In the genomic region with DNA sequence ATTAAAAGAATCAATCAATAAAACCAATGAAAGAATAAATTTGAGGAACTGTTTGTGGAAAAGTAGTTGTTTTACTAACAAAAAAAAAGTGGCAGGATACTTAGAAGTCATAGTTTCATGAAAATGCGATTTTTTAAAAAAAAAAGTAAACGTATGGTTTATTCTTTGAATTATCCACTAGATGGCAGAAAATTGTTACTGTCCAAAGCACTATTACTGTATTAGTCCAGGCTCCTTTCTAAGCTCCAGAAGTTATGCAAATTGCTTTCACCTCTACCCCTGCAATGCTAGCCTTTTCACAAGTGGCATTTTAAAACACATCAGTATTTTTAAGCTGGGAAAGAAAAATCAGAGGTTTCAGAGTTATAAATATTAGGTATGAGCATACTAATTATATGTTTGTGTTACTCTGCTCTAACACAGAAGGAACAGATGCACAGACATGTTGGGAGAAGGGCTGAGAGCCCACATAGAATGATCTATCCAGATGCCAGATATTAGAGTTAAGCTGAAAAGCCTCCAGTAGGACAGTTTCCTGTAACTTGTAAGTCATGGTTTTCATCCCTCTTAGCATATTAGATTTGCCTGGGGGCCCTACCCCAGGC, we compare ENCODE assay signal across 8 cellular contexts.
DNase-seq lines count a peak whose midpoint lies in the region; ATAC-seq and TF ChIP-seq lines count a peak whose summit lies in the region.

No MANE protein-coding gene starts in this region.

- H3K4me3 ChIP-seq in AG09309 (ENCODE audit: control insufficient read depth, low read depth, low read length) (no peak overlapping the region), testis (no peak overlapping the region)

- intact Hi-C loops in testis (cut with DNase I; ENCODE audit: low total_unique reads), result no loop called here

- peak; percentile 4 for DNase-seq in AG09309 (ENCODE audit: low read depth)
- DNase-seq in NCI-H1105 treated with DMSO at 0.1 percent for 48 hours (lab: John Stamatoyannopoulos, UW), result peak; percentile 76
- DNase-seq in SW480 (ENCODE audit: low spot score), result peak; percentile 57
- peak; percentile 26 for DNase-seq in globus pallidus (ENCODE audit: low spot score)
- DNase-seq in testis, result no peak
- no peak for DNase-seq in stimulated activated CD4-positive, alpha-beta T cell treated with anti-CD3 and anti-CD28 coated beads, Interleukin-1b, Interleukin-23, amount 100 ng/mL, for 48 hours

- ATAC-seq in GM18505 (IDR thresholded peaks at IDR 0.05; ENCODE audit: unreplicated experiment) (peak; percentile 91), HG02840 (IDR thresholded peaks at IDR 0.05; ENCODE audit: low FRiP score, unreplicated experiment) (peak; percentile 94)

- TF ChIP-seq POLR2A in GM18505 (IDR thresholded peaks at IDR 0.05; ENCODE audit: borderline replicate concordance, extremely low read depth, insufficient read depth, insufficient read length) (no peak), testis (IDR thresholded peaks at IDR 0.05) (no peak)

- H3K9me3 ChIP-seq in testis, result no peaks in the 10 kb centered on the region

- TF ChIP-seq CTCF in AG09309 (IDR thresholded peaks at IDR 0.05; ENCODE audit: control insufficient read depth, insufficient read depth, low read depth, low read length, missing control alignments), result peak; percentile 27
- TF ChIP-seq CTCF in testis (IDR thresholded peaks at IDR 0.05), result peak; percentile 33 to 49 (median 39)

- peaks cover 5% of the 10 kb centered on the region for H3K4me1 ChIP-seq in testis

- WGBS in testis, 2 donors, result 13 to 16% methylated on average over 2 of the region's 2 CpGs

- no peak overlapping the region for H3K27ac ChIP-seq in testis

- H3K27me3 ChIP-seq in testis, result no peaks in the 10 kb centered on the region

- no peaks in the 10 kb centered on the region for H3K36me3 ChIP-seq in testis (ENCODE audit: low read depth, missing control alignments)

Comparison
In these comparisons a context has a peak if more than half of its experiments do, and no peak if none do; other contexts are left out.
1. DNase-seq: peak in AG09309 (single experiment), NCI-H1105 treated with DMSO at 0.1 percent for 48 hours (single experiment), SW480 (single experiment) and globus pallidus (single experiment); none in testis (single experiment) and stimulated activated CD4-positive, alpha-beta T cell treated with anti-CD3 and anti-CD28 coated beads, Interleukin-1b, Interleukin-23, amount 100 ng/mL, for 48 hours (single experiment).